ENCODE assay signal across 8 cellular contexts in genomic region chr11:117072517-117073218, GRCh38. TPM values are rescaled to one million over a fixed set of nuclear protein-coding genes. Genes with fewer than 3 reads are reported as not detected.
DNase-seq lines count a peak whose midpoint lies in the region; ATAC-seq and TF ChIP-seq lines count a peak whose summit lies in the region.

No MANE protein-coding gene starts in this region.

- H2AFZ ChIP-seq in KMS-11 (ENCODE audit: low read depth) = no peak overlapping the region

- TF ChIP-seq CTCF in KMS-11 (conservative IDR thresholded peaks at IDR 0.05; ENCODE audit: low read depth, low read length) (no peak), BE2C (IDR thresholded peaks at IDR 0.05; ENCODE audit: low read depth, low read length) (no peak)

- H3K36me3 ChIP-seq in KMS-11 (ENCODE audit: insufficient read depth) (no peaks in the 10 kb centered on the region), BE2C (no peaks in the 10 kb centered on the region)

- H3K27me3 ChIP-seq in KMS-11 (ENCODE audit: insufficient read depth, low read depth) = no peaks in the 10 kb centered on the region
- H3K27me3 ChIP-seq in BE2C = no peaks in the 10 kb centered on the region

- DNase-seq in EL = peak; percentile 93
- peak; percentile 91 for DNase-seq in kidney tubule cell (ENCODE audit: low spot score)
- no peak for DNase-seq in BE2C
- no peak for DNase-seq in NCI-H748 (lab: John Stamatoyannopoulos, UW; ENCODE audit: unreplicated experiment)
- no peak for DNase-seq in ureter (ENCODE audit: low spot score)

- no peaks in the 10 kb centered on the region for H3K9me3 ChIP-seq in BE2C

- peaks cover 5% of the 10 kb centered on the region; the same call in 1 of the 2 replicates for H4K20me1 ChIP-seq in KMS-11 (ENCODE audit: insufficient read depth)

- no peak for ATAC-seq in HG02840 (IDR thresholded peaks at IDR 0.05; ENCODE audit: low FRiP score, unreplicated experiment)

- H3K4me3 ChIP-seq in KMS-11 (IDR thresholded peaks at IDR 0.05; ENCODE audit: insufficient read depth, low read depth, low read length) (no peak overlapping the region), BE2C (ENCODE audit: low read depth, low read length) (no peak overlapping the region)

- peak overlapping the region; percentile 6 for H3K4me2 ChIP-seq in KMS-11

- H3K27ac ChIP-seq in KMS-11 (peak overlapping the region; percentile 61; the same call in 1 of the 2 replicates), angular gyrus (ENCODE audit: low read depth, low read length) (peak overlapping the region; percentile 81)

- no peak overlapping the region; the same call in 1 of the 2 replicates for H3K9ac ChIP-seq in KMS-11

- H3K4me1 ChIP-seq in KMS-11 (ENCODE audit: low read depth, poor library complexity, severe bottlenecking) (peaks cover 64% of the 10 kb centered on the region), BE2C (peaks cover under 1% of the 10 kb centered on the region; the same call in 1 of the 2 replicates)

- peaks cover 64% of the 10 kb centered on the region for H3K79me2 ChIP-seq in KMS-11 (ENCODE audit: insufficient read depth, low read depth)

RNA-seq across cellular contexts. Expression of gene SIK3, which starts 25.6 kb away (rescaled TPM):
- 35.6 TPM for polyA plus RNA-seq in BE2C (2012; ENCODE audit: insufficient read depth, insufficient read length, low read depth)
- total RNA-seq in ureter = 56.5 TPM

Comparison
In these comparisons a context has a peak if more than half of its experiments do, and no peak if none do; other contexts are left out.
1. DNase-seq: peak in EL (single experiment) and kidney tubule cell (single experiment); none in BE2C (single experiment), NCI-H748 (single experiment) and ureter (single experiment).